In genomic region chr2:101105654-101106053, GRCh38 we compare ENCODE assay signal across 26 cellular contexts. TPM values are rescaled to one million over a fixed set of nuclear protein-coding genes. Genes with fewer than 3 reads are reported as not detected.
DNase-seq lines count a peak whose midpoint lies in the region; ATAC-seq and TF ChIP-seq lines count a peak whose summit lies in the region.
"Had no signal": no experiment of that assay in that cellular context is flagged by ENCODE, and none has a peak within 500 bp of the region (broad histone marks: within the 10 kb centered on the region; RNA-seq: fewer than 3 reads in every experiment).

No MANE protein-coding gene starts in this region.

- H3K9me2 ChIP-seq in hepatocyte (replicated peaks; ENCODE audit: insufficient read depth), result no peaks in the 10 kb centered on the region

- intact Hi-C loops in gastrocnemius medialis (cut with DNase I; ENCODE audit: low total_unique reads), result loop anchor here (5.0 kb wide), 1 partner anchor 47 kb away; the partner anchor contains the start of gene TBC1D8

- H3K79me2 ChIP-seq in ACC112 (ENCODE audit: control insufficient read depth, insufficient read depth, low read length, unreplicated experiment), result peaks cover 85% of the 10 kb centered on the region
- H3K79me2 ChIP-seq in hepatocyte, result peaks cover 75% of the 10 kb centered on the region

- in situ Hi-C loops in gastrocnemius medialis (cut with MboI; ENCODE audit: low sequenced_read_pairs in 4 of 4), result no loop called here

- DNase-seq in hepatocyte (ENCODE audit: low spot score), result no peak
- DNase-seq in gastrocnemius medialis, result no peak
- no peak for DNase-seq in DMS79 treated with DMSO at 0.1 percent for 48 hours (lab: John Stamatoyannopoulos, UW)
- no peak for DNase-seq in foreskin melanocyte
- no peak for DNase-seq in superior temporal gyrus (ENCODE audit: extremely low spot score)
- DNase-seq in NCI-H774 (lab: John Stamatoyannopoulos, UW), result no peak
- DNase-seq: AML-193; C1 segment of cervical spinal cord; CD8-positive, alpha-beta T cell; DMS153; EL; GF-D8; IMR-90; NCI-H1105 treated with DMSO at 0.1 percent for 48 hours; NCI-H2029 treated with DMSO at 0.1 percent for 48 hours; NCI-H2171; NCI-H345; NCI-H524; NCI-H82; SHP77 had no signal

- no peaks in the 10 kb centered on the region for H3K27me3 ChIP-seq in ACC112 (ENCODE audit: insufficient read depth, low read length)
- H3K27me3 ChIP-seq in hepatocyte, result no peaks in the 10 kb centered on the region
- no peaks in the 10 kb centered on the region for H3K27me3 ChIP-seq in gastrocnemius medialis

- peaks cover 30% of the 10 kb centered on the region for H3K9me3 ChIP-seq in KOPT-K1 (ENCODE audit: insufficient read depth, low read length, poor library complexity, severe bottlenecking)
- peaks cover 2% of the 10 kb centered on the region for H3K9me3 ChIP-seq in hepatocyte (ENCODE audit: low read depth)
- no peaks in the 10 kb centered on the region for H3K9me3 ChIP-seq in gastrocnemius medialis
- H3K9me3 ChIP-seq: HAP-1 had no signal

- H3K27ac ChIP-seq in ACC112 (ENCODE audit: low read depth, low read length), result peak overlapping the region; percentile 60; the same call in 1 of the 2 replicates
- H3K27ac ChIP-seq in KOPT-K1 (ENCODE audit: low read depth, low read length, poor library complexity, severe bottlenecking), result peak overlapping the region; percentile 52
- peak overlapping the region; percentile 41 for H3K27ac ChIP-seq in hepatocyte
- peak overlapping the region; percentile 84 to 100 (median 99) for H3K27ac ChIP-seq in gastrocnemius medialis
- H3K27ac ChIP-seq: GM23248, KMS-11, SK-N-MC had no signal

- H2AFZ ChIP-seq in ACC112 (ENCODE audit: low read length, unreplicated experiment) (no peak overlapping the region), hepatocyte (no peak overlapping the region)
- H2AFZ ChIP-seq: GM23248 had no signal

- 78% methylated on average over 4 of the region's 4 CpGs for WGBS in hepatocyte (ENCODE audit: low lambda C conversion rate, missing lambda C conversion rate)

- TF ChIP-seq POLR2A in gastrocnemius medialis (IDR thresholded peaks at IDR 0.05), result no peak

- TF ChIP-seq CTCF in hepatocyte (IDR thresholded peaks at IDR 0.05; ENCODE audit: poor library complexity) (no peak), gastrocnemius medialis (IDR thresholded peaks at IDR 0.05 in 4 of 5, conservative IDR thresholded peaks at IDR 0.05 in 1 of 5) (no peak)

- H3K36me3 ChIP-seq in ACC112 (ENCODE audit: insufficient read depth, low read length) (peaks cover 19% of the 10 kb centered on the region), KOPT-K1 (ENCODE audit: insufficient read depth, low read length) (no peaks in the 10 kb centered on the region), hepatocyte (replicated peaks; ENCODE audit: insufficient read depth, low read depth) (no peaks in the 10 kb centered on the region), gastrocnemius medialis (no peaks in the 10 kb centered on the region)
- H3K36me3 ChIP-seq: HAP-1 had no signal

- ATAC-seq in gastrocnemius medialis, result no peak
- ATAC-seq: CD8-positive, alpha-beta T cell had no signal

- peaks cover 50% of the 10 kb centered on the region for H3K4me1 ChIP-seq in ACC112 (ENCODE audit: control insufficient read depth, insufficient read depth, low read length, unreplicated experiment)
- H3K4me1 ChIP-seq in hepatocyte (ENCODE audit: insufficient read depth), result peaks cover 24% of the 10 kb centered on the region
- peaks cover 64 to 68% of the 10 kb centered on the region in 2 donors for H3K4me1 ChIP-seq in gastrocnemius medialis
- H3K4me1 ChIP-seq: HAP-1 had no signal

- H3K4me3 ChIP-seq in ACC112 (ENCODE audit: low read depth, low read length) (no peak overlapping the region), hepatocyte (no peak overlapping the region), gastrocnemius medialis (peak overlapping the region in 2 of 4 donors; percentile 9 to 49)
- H3K4me3 ChIP-seq: GM23248, HAP-1, SK-N-MC had no signal

- H3K4me2 ChIP-seq in hepatocyte, result no peak overlapping the region
- H3K4me2 ChIP-seq: KMS-11 had no signal

- H4K20me1 ChIP-seq in hepatocyte (ENCODE audit: insufficient read depth, poor library complexity, severe bottlenecking), result no peaks in the 10 kb centered on the region

RNA-seq across cellular contexts. Expression of gene TBC1D8, which starts 45.5 kb away (rescaled TPM):
- total RNA-seq in hepatocyte, result 15.8 and 18.7 TPM in 2 replicates
- 10.1 and 17.9 TPM in 2 replicates for polyA plus RNA-seq in hepatocyte
- total RNA-seq in gastrocnemius medialis, result 100 to 1,000 TPM; 103 to 298 (median 201) TPM

Comparison
In these comparisons a context has a peak if more than half of its experiments do, and no peak if none do; other contexts are left out.
1. H3K27ac ChIP-seq: peak in every context shown above with its lines; median percentile 99 in gastrocnemius medialis; 60 in ACC112; 52 in KOPT-K1; 41 in hepatocyte.